8 cellular contexts compared by ENCODE assay signal in genomic region chr10:132329565-132330485, GRCh38. TPM values are rescaled to one million over a fixed set of nuclear protein-coding genes. Genes with fewer than 3 reads are reported as not detected.
DNase-seq lines count a peak whose midpoint lies in the region; ATAC-seq lines count a peak whose summit lies in the region.

No MANE protein-coding gene starts in this region.

- peaks cover 8% of the 10 kb centered on the region for H3K9me3 ChIP-seq in KOPT-K1 (ENCODE audit: insufficient read depth, low read length, poor library complexity, severe bottlenecking)
- H3K9me3 ChIP-seq in iPS-18c (ENCODE audit: control insufficient read depth, insufficient read depth, low read length), result no peaks in the 10 kb centered on the region

- peak; percentile 84 for DNase-seq in EH (ENCODE audit: low read depth)
- no peak for DNase-seq in activated T-cell treated with anti-CD3 and anti-CD28 coated beads, Interleukin-2, amount 50 U/mL, for 4 hours
- no peak for DNase-seq in DMS53 treated with DMSO at 0.1 percent for 48 hours (lab: John Stamatoyannopoulos, UW; ENCODE audit: unreplicated experiment)

- no peaks in the 10 kb centered on the region for H3K9me3 Mint-ChIP-seq in activated T-cell treated with anti-CD3 and anti-CD28 coated beads, Interleukin-2, amount 50 U/mL, for 4 hours
- no peaks in the 10 kb centered on the region for H3K9me3 Mint-ChIP-seq in stimulated activated memory B cell treated with anti-CD40 and anti-IgM and Interleukin-4, amounts not matched to agents 10 μg/mL and 1 μg/mL and 100 μg/mL, for 72 hours

- peak overlapping the region; percentile 66 for H3K27ac Mint-ChIP-seq in stimulated activated memory B cell treated with anti-CD40 and anti-IgM and Interleukin-4, amounts not matched to agents 10 μg/mL and 1 μg/mL and 100 μg/mL, for 72 hours

- ATAC-seq in activated T-cell treated with anti-CD3 and anti-CD28 coated beads, Interleukin-2, amount 50 U/mL, for 4 hours, result no peak
- ATAC-seq in stimulated activated memory B cell treated with anti-CD40 and anti-IgM and Interleukin-4, amounts not matched to agents 10 μg/mL and 1 μg/mL and 100 μg/mL, for 72 hours, result no peak
- no peak for ATAC-seq in GM21390 (IDR thresholded peaks at IDR 0.05; ENCODE audit: unreplicated experiment)
- no peak for ATAC-seq in GM19467 (IDR thresholded peaks at IDR 0.05; ENCODE audit: unreplicated experiment)

- peak overlapping the region; percentile 94 for H3K27ac ChIP-seq in KOPT-K1 (ENCODE audit: low read depth, low read length, poor library complexity, severe bottlenecking)

- peaks cover 64% of the 10 kb centered on the region for H3K4me1 Mint-ChIP-seq in activated T-cell treated with anti-CD3 and anti-CD28 coated beads, Interleukin-2, amount 50 U/mL, for 4 hours (ENCODE audit: low read depth)
- H3K4me1 Mint-ChIP-seq in stimulated activated memory B cell treated with anti-CD40 and anti-IgM and Interleukin-4, amounts not matched to agents 10 μg/mL and 1 μg/mL and 100 μg/mL, for 72 hours, result peaks cover 64% of the 10 kb centered on the region

- H3K27me3 Mint-ChIP-seq in activated T-cell treated with anti-CD3 and anti-CD28 coated beads, Interleukin-2, amount 50 U/mL, for 4 hours (ENCODE audit: low read depth), result no peaks in the 10 kb centered on the region
- H3K27me3 Mint-ChIP-seq in stimulated activated memory B cell treated with anti-CD40 and anti-IgM and Interleukin-4, amounts not matched to agents 10 μg/mL and 1 μg/mL and 100 μg/mL, for 72 hours, result no peaks in the 10 kb centered on the region

- peaks cover 37% of the 10 kb centered on the region for H3K36me3 ChIP-seq in KOPT-K1 (ENCODE audit: insufficient read depth, low read length)

- peak overlapping the region; percentile 92 for H3K4me3 Mint-ChIP-seq in activated T-cell treated with anti-CD3 and anti-CD28 coated beads, Interleukin-2, amount 50 U/mL, for 4 hours
- peak overlapping the region; percentile 88 for H3K4me3 Mint-ChIP-seq in stimulated activated memory B cell treated with anti-CD40 and anti-IgM and Interleukin-4, amounts not matched to agents 10 μg/mL and 1 μg/mL and 100 μg/mL, for 72 hours

- peak overlapping the region; percentile 9; the same call in 1 of the 2 replicates for H3K4me3 ChIP-seq in iPS-18c (ENCODE audit: insufficient read depth, low read depth, low read length)

- peaks cover 11% of the 10 kb centered on the region for H3K36me3 Mint-ChIP-seq in activated T-cell treated with anti-CD3 and anti-CD28 coated beads, Interleukin-2, amount 50 U/mL, for 4 hours (ENCODE audit: insufficient read depth)
- peaks cover 22% of the 10 kb centered on the region for H3K36me3 Mint-ChIP-seq in stimulated activated memory B cell treated with anti-CD40 and anti-IgM and Interleukin-4, amounts not matched to agents 10 μg/mL and 1 μg/mL and 100 μg/mL, for 72 hours

RNA-seq across cellular contexts. Expression of gene LRRC27, which starts 2.2 kb away (rescaled TPM):
- 1 to 10 TPM in 2 of 3 donors, under 1 TPM in 1; 0.89 to 2.0 (median 1.1) TPM for total RNA-seq in activated T-cell treated with anti-CD3 and anti-CD28 coated beads, Interleukin-2, amount 50 U/mL, for 4 hours

RNA-seq across cellular contexts. Expression of gene STK32C, which starts 22.1 kb away (rescaled TPM):
- total RNA-seq in activated T-cell treated with anti-CD3 and anti-CD28 coated beads, Interleukin-2, amount 50 U/mL, for 4 hours, result 10 to 100 TPM; 14.8 to 18.0 (median 15.3) TPM
